ENCODE assay signal across 26 cellular contexts in genomic region chr5:170527998-170528397, GRCh38. TPM values are rescaled to one million over a fixed set of nuclear protein-coding genes. Genes with fewer than 3 reads are reported as not detected.
"Had no signal": no experiment of that assay in that cellular context is flagged by ENCODE, and none has a peak within 500 bp of the region (broad histone marks: within the 10 kb centered on the region; RNA-seq: fewer than 3 reads in every experiment).

No MANE protein-coding gene starts in this region.

- H3K36me3 Mint-ChIP-seq: naive thymus-derived CD8-positive, alpha-beta T cell; stimulated activated memory B cell treated with anti-CD40 and anti-IgM and Interleukin-4, amounts not matched to agents 10 μg/mL and 1 μg/mL and 100 μg/mL, for 72 hours; type B pancreatic cell had no signal

- H3K4me3 ChIP-seq: gastrocnemius medialis, hepatocyte, left lung, prostate gland, right atrium auricular region, testis, tibial artery had no signal

- H3K4me2 ChIP-seq: hepatocyte had no signal

- ATAC-seq: esophagus mucosa; gastrocnemius medialis; left cardiac atrium; left lung; naive thymus-derived CD8-positive, alpha-beta T cell; sciatic nerve; stimulated activated memory B cell treated with anti-CD40 and anti-IgM and Interleukin-4, amounts not matched to agents 10 μg/mL and 1 μg/mL and 100 μg/mL, for 72 hours; stimulated activated naive CD8-positive, alpha-beta T cell treated with anti-CD3 and anti-CD28 coated beads, Interleukin-15, Interleukin-2, amounts not matched to agents 100 U/mL and 50 U/mL, for 24 hours had no signal

- H3K4me3 Mint-ChIP-seq: naive thymus-derived CD8-positive, alpha-beta T cell; neural crest cell; stimulated activated memory B cell treated with anti-CD40 and anti-IgM and Interleukin-4, amounts not matched to agents 10 μg/mL and 1 μg/mL and 100 μg/mL, for 72 hours; type B pancreatic cell had no signal

- H3K9me3 ChIP-seq: gastrocnemius medialis, left lung, prostate gland, right atrium auricular region, testis, tibial artery had no signal

- H3K27ac ChIP-seq: epithelial cell of prostate, gastrocnemius medialis, hepatocyte, left lung, prostate gland, right atrium auricular region, testis, tibial artery had no signal

- H3K4me1 ChIP-seq: left lung, prostate gland, testis had no signal

- H3K9me3 Mint-ChIP-seq: naive thymus-derived CD8-positive, alpha-beta T cell; stimulated activated memory B cell treated with anti-CD40 and anti-IgM and Interleukin-4, amounts not matched to agents 10 μg/mL and 1 μg/mL and 100 μg/mL, for 72 hours; type B pancreatic cell had no signal

- H3K4me1 Mint-ChIP-seq: stimulated activated memory B cell treated with anti-CD40 and anti-IgM and Interleukin-4, amounts not matched to agents 10 μg/mL and 1 μg/mL and 100 μg/mL, for 72 hours had no signal

- H3K27ac Mint-ChIP-seq: stimulated activated memory B cell treated with anti-CD40 and anti-IgM and Interleukin-4, amounts not matched to agents 10 μg/mL and 1 μg/mL and 100 μg/mL, for 72 hours; type B pancreatic cell had no signal

- H3K79me2 ChIP-seq: hepatocyte had no signal

- H3K27me3 ChIP-seq: gastrocnemius medialis, hepatocyte, right atrium auricular region, testis had no signal

- DNase-seq: cerebellar nuclear complex; cortex of kidney; effector CD4-positive, alpha-beta T cell; foreskin fibroblast; gastrocnemius medialis; left cardiac atrium; left lung; mesendoderm; naive thymus-derived CD8-positive, alpha-beta T cell; stimulated activated CD4-positive, alpha-beta T cell treated with anti-CD3 and anti-CD28 coated beads, Interleukin-2, amount 100 ng/mL, for 24 hours; stimulated activated CD4-positive, alpha-beta T cell treated with anti-CD3 and anti-CD28 coated beads, Interleukin-4, amount 100 ng/mL, for 24 hours; stimulated activated naive CD8-positive, alpha-beta T cell treated with anti-CD3 and anti-CD28 coated beads, Interleukin-15, Interleukin-2, amounts not matched to agents 100 U/mL and 50 U/mL, for 24 hours; testis had no signal

- H2AFZ ChIP-seq: hepatocyte had no signal

- H3K36me3 ChIP-seq: gastrocnemius medialis, left lung, prostate gland, right atrium auricular region, tibial artery had no signal

RNA-seq across cellular contexts. Expression of gene KCNIP1, which starts 24.2 kb away (rescaled TPM):
- total RNA-seq: esophagus mucosa; gastrocnemius medialis; left cardiac atrium; lower leg skin; myocyte; naive thymus-derived CD8-positive, alpha-beta T cell; osteoblast; right atrium auricular region had no signal
- polyA plus RNA-seq: naive thymus-derived CD8-positive, alpha-beta T cell had no signal
